Comparison of ENCODE assay signal across 8 cellular contexts in the genomic region with DNA sequence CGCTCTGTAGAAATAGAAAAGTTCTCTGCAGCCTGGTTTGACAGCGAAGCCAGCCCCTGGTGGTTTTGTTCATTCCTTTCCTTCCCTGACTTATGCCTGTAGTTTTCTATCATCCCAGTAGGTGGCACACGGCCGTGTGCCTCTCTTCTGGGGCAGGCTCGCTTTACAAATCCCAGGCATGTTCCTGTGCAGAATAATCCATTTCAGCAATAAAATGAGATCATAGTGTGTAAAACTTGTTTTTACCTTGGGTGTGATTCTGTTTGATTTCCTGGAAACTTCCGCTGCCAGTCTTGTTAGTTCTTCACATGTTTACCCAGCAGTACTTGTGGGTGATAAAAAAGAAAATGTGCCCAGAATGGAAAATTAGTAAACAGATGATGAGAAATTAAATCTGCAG. TPM values are rescaled to one million over a fixed set of nuclear protein-coding genes. Genes with fewer than 3 reads are reported as not detected.
DNase-seq lines count a peak whose midpoint lies in the region; ATAC-seq and TF ChIP-seq lines count a peak whose summit lies in the region.

No MANE protein-coding gene starts in this region.

- peaks cover 2% of the 10 kb centered on the region for H3K36me3 Mint-ChIP-seq in activated CD4-positive, alpha-beta T cell treated with anti-CD3 and anti-CD28 coated beads, Interleukin-2, amount 10 ng/mL, durations not matched to agents 24 days and 14 days (ENCODE audit: low read depth)
- H3K36me3 Mint-ChIP-seq in neural crest cell (ENCODE audit: low read depth) = peaks cover 3% of the 10 kb centered on the region

- intact Hi-C loops in activated CD4-positive, alpha-beta T cell treated with anti-CD3 and anti-CD28 coated beads, Interleukin-2, amount 10 ng/mL, durations not matched to agents 24 days and 14 days (cut with micrococcal nuclease) = loop anchor here (1.0 to 10.0 kb wide), 4 partner anchors 47 to 1344 kb away; a partner anchor contains a TSS

- peaks cover 50% of the 10 kb centered on the region for H3K27me3 Mint-ChIP-seq in activated CD4-positive, alpha-beta T cell treated with anti-CD3 and anti-CD28 coated beads, Interleukin-2, amount 10 ng/mL, durations not matched to agents 24 days and 14 days
- H3K27me3 Mint-ChIP-seq in neural crest cell (ENCODE audit: low read depth) = peaks cover 73% of the 10 kb centered on the region

- peak overlapping the region; percentile 1 for H3K27ac Mint-ChIP-seq in activated CD4-positive, alpha-beta T cell treated with anti-CD3 and anti-CD28 coated beads, Interleukin-2, amount 10 ng/mL, durations not matched to agents 24 days and 14 days
- H3K27ac Mint-ChIP-seq in neural crest cell (ENCODE audit: unreplicated experiment) = no peak overlapping the region

- TF ChIP-seq CTCF in fibroblast of mammary gland (conservative IDR thresholded peaks at IDR 0.05; ENCODE audit: control insufficient read depth, insufficient read depth, low read depth, low read length) (peak; percentile 93), neural crest cell (conservative IDR thresholded peaks at IDR 0.05) (peak; percentile 86)

- no peak overlapping the region for H3K4me3 Mint-ChIP-seq in activated CD4-positive, alpha-beta T cell treated with anti-CD3 and anti-CD28 coated beads, Interleukin-2, amount 10 ng/mL, durations not matched to agents 24 days and 14 days
- H3K4me3 Mint-ChIP-seq in neural crest cell = peak overlapping the region; percentile 68

- H3K4me1 Mint-ChIP-seq in activated CD4-positive, alpha-beta T cell treated with anti-CD3 and anti-CD28 coated beads, Interleukin-2, amount 10 ng/mL, durations not matched to agents 24 days and 14 days = peaks cover 26% of the 10 kb centered on the region
- peaks cover 18% of the 10 kb centered on the region for H3K4me1 Mint-ChIP-seq in neural crest cell

- H3K9me3 Mint-ChIP-seq in activated CD4-positive, alpha-beta T cell treated with anti-CD3 and anti-CD28 coated beads, Interleukin-2, amount 10 ng/mL, durations not matched to agents 24 days and 14 days = no peaks in the 10 kb centered on the region
- H3K9me3 Mint-ChIP-seq in neural crest cell = no peaks in the 10 kb centered on the region

- peak; percentile 60 for DNase-seq in activated CD4-positive, alpha-beta T cell treated with anti-CD3 and anti-CD28 coated beads for 48 hours
- no peak for DNase-seq in activated CD4-positive, alpha-beta T cell treated with anti-CD3 and anti-CD28 coated beads, Interleukin-2, amount 50 U/mL, for 4 hours
- DNase-seq in NCI-H2227 (lab: John Stamatoyannopoulos, UW; ENCODE audit: unreplicated experiment) (peak; percentile 79), fibroblast of mammary gland (ENCODE audit: low read depth) (peak; percentile 64), neural crest cell (ENCODE audit: low read depth, low spot score) (peak; percentile 41)
- peak; percentile 74 for DNase-seq in activated CD4-positive, alpha-beta T cell treated with anti-CD3 and anti-CD28 coated beads, Interleukin-2, amount 10 ng/mL, durations not matched to agents 24 days and 14 days
- no peak for DNase-seq in stimulated activated naive CD4-positive, alpha-beta T cell treated with Interleukin-2 at 50 U/mL for 16 hours (lab: John Stamatoyannopoulos, UW)

- no peak overlapping the region for H3K4me3 ChIP-seq in fibroblast of mammary gland (ENCODE audit: control insufficient read depth, low read depth, low read length)

- ATAC-seq in HG02759 (IDR thresholded peaks at IDR 0.05; ENCODE audit: unreplicated experiment) = peak; percentile 78

RNA-seq across cellular contexts. Expression of a gene that starts 7.4 kb away (rescaled TPM):
- total RNA-seq in activated CD4-positive, alpha-beta T cell treated with anti-CD3 and anti-CD28 coated beads, Interleukin-2, amount 10 ng/mL, durations not matched to agents 24 days and 14 days = 46.7 and 48.8 TPM in 2 replicates
- 21.7 and 22.6 TPM in 2 replicates for total RNA-seq in neural crest cell

Comparison
In these comparisons a context has a peak if more than half of its experiments do, and no peak if none do; other contexts are left out.
1. DNase-seq: peak in activated CD4-positive, alpha-beta T cell treated with anti-CD3 and anti-CD28 coated beads for 48 hours (single experiment), NCI-H2227 (single experiment), activated CD4-positive, alpha-beta T cell treated with anti-CD3 and anti-CD28 coated beads, Interleukin-2, amount 10 ng/mL, durations not matched to agents 24 days and 14 days (single experiment), fibroblast of mammary gland (single experiment) and neural crest cell (single experiment); none in activated CD4-positive, alpha-beta T cell treated with anti-CD3 and anti-CD28 coated beads, Interleukin-2, amount 50 U/mL, for 4 hours (0 of 2) and stimulated activated naive CD4-positive, alpha-beta T cell treated with Interleukin-2 at 50 U/mL for 16 hours (single experiment).